8 cellular contexts compared by ENCODE assay signal in the genomic region with DNA sequence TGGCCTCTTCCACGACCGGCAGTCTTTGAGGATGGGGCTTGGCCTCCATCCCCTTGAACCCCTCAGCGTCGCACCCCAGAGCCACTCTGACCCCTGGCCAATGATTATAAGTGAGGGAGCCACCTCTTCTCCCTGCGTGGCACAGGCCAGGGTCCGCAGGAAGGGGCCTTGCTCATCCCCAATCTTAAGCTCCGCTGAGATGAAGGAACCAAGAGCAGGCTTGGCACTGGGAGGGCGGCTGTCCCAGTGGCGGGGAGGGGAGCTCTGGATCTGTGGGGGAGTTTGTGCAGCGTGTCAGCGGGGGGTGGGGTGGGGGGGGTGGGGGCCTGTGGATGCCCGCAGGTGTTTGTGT. TPM values are rescaled to one million over a fixed set of nuclear protein-coding genes. Genes with fewer than 3 reads are reported as not detected.
DNase-seq lines count a peak whose midpoint lies in the region; ATAC-seq and TF ChIP-seq lines count a peak whose summit lies in the region.

No MANE protein-coding gene starts in this region.

- H3K4me1 ChIP-seq in left ventricle myocardium inferior (peaks cover 13% of the 10 kb centered on the region), gastrocnemius medialis (peaks cover 0 to 10% of the 10 kb centered on the region in 2 donors)

- no peak for DNase-seq in WERI-Rb-1
- DNase-seq in left ventricle myocardium inferior = no peak
- no peak for DNase-seq in gastrocnemius medialis
- DNase-seq in AML-193 (lab: John Stamatoyannopoulos, UW) = no peak
- DNase-seq in activated gamma-delta T cell treated with Interleukin-2 at 50 U/mL for 16 hours = no peak
- no peak for DNase-seq in NCI-H510A treated with DMSO at 0.1 percent for 48 hours (lab: John Stamatoyannopoulos, UW)

- H3K4me3 ChIP-seq in WERI-Rb-1 (ENCODE audit: low read depth, low read length) (peak overlapping the region; percentile 52), left ventricle myocardium inferior (peak overlapping the region; percentile 66), gastrocnemius medialis (peak overlapping the region; percentile 57 to 64 (median 60))

- H3K27ac ChIP-seq in WERI-Rb-1 (peak overlapping the region; percentile 51; the same call in 1 of the 2 replicates), left ventricle myocardium inferior (replicated peaks) (no peak overlapping the region), gastrocnemius medialis (peak overlapping the region; percentile 38 to 74 (median 61))

- TF ChIP-seq POLR2A in gastrocnemius medialis (IDR thresholded peaks at IDR 0.05) = no peak

- ATAC-seq in GM19455 (IDR thresholded peaks at IDR 0.05; ENCODE audit: unreplicated experiment) (peak; percentile 12), gastrocnemius medialis (peak; percentile 19 to 24), GM19395 (IDR thresholded peaks at IDR 0.05; ENCODE audit: unreplicated experiment) (no peak)

- TF ChIP-seq CTCF in WERI-Rb-1 (IDR thresholded peaks at IDR 0.05; ENCODE audit: low read depth, low read length) = no peak
- TF ChIP-seq CTCF in left ventricle myocardium inferior (IDR thresholded peaks at IDR 0.05; ENCODE audit: borderline replicate concordance) = no peak
- no peak for TF ChIP-seq CTCF in gastrocnemius medialis (IDR thresholded peaks at IDR 0.05 in 4 of 5, conservative IDR thresholded peaks at IDR 0.05 in 1 of 5)

- no peaks in the 10 kb centered on the region for H3K36me3 ChIP-seq in WERI-Rb-1
- H3K36me3 ChIP-seq in left ventricle myocardium inferior = no peaks in the 10 kb centered on the region
- no peaks in the 10 kb centered on the region for H3K36me3 ChIP-seq in gastrocnemius medialis

- intact Hi-C loops in left ventricle myocardium inferior (cut with micrococcal nuclease) = no loop called here
- intact Hi-C loops in gastrocnemius medialis (cut with DNase I; ENCODE audit: low total_unique reads) = loop anchor here (1.0 to 10.0 kb wide), 5 partner anchors 40 to 475 kb away; no protein-coding TSS in a partner anchor

- in situ Hi-C loops in gastrocnemius medialis (cut with MboI; ENCODE audit: low sequenced_read_pairs in 4 of 4) = loop anchor here in 3 of 4 donors (5.0 to 25.0 kb wide), 4 partner anchors 280 to 440 kb away; no protein-coding TSS in a partner anchor

- H3K9me3 ChIP-seq in WERI-Rb-1 (ENCODE audit: severe bottlenecking) = no peaks in the 10 kb centered on the region
- H3K9me3 ChIP-seq in left ventricle myocardium inferior (replicated peaks) = no peaks in the 10 kb centered on the region
- no peaks in the 10 kb centered on the region for H3K9me3 ChIP-seq in gastrocnemius medialis

- no peaks in the 10 kb centered on the region for H3K27me3 ChIP-seq in WERI-Rb-1 (ENCODE audit: insufficient read depth, low read depth, severe bottlenecking)
- H3K27me3 ChIP-seq in left ventricle myocardium inferior (ENCODE audit: low read depth) = peaks cover 85% of the 10 kb centered on the region
- H3K27me3 ChIP-seq in gastrocnemius medialis = no peaks in the 10 kb centered on the region

RNA-seq across cellular contexts. Expression of a gene that starts 13.8 kb away (rescaled TPM):
- total RNA-seq in left ventricle myocardium inferior (9.1 TPM), gastrocnemius medialis (10 to 100 TPM; 13.4 to 23.2 (median 17.2) TPM)
